8 cellular contexts compared by ENCODE assay signal in genomic region chr2:219736196-219736595, GRCh38.
DNase-seq lines count a peak whose midpoint lies in the region; ATAC-seq and TF ChIP-seq lines count a peak whose summit lies in the region.

No MANE protein-coding gene starts in this region.

- CTCF ChIA-PET in HEK293 (lab: Yijun Ruan, JAX): interaction anchor here (0.5 to 1.4 kb wide), 7 partner anchors 18 to 1819 kb away, joined by 3 to 6 read pairs (median 3); no protein-coding TSS in a partner anchor

- DNase-seq in AML-193 (lab: John Stamatoyannopoulos, UW) (peak; percentile 23 to 43), NCI-H526 treated with DMSO at 0.1 percent for 48 hours (lab: John Stamatoyannopoulos, UW) (peak; percentile 42), brain pericyte (ENCODE audit: low read depth, low spot score) (peak; percentile 21), kidney epithelial cell (ENCODE audit: low read depth) (no peak), mesenteric fat pad (ENCODE audit: low spot score) (no peak)
- DNase-seq in central memory CD4-positive, alpha-beta T cell: no peak

- H3K27ac ChIP-seq in HEK293 (ENCODE audit: extremely low read depth, low read depth, low read length): no peak overlapping the region

- no peak for ATAC-seq in HG02571 (IDR thresholded peaks at IDR 0.05; ENCODE audit: unreplicated experiment)

- H3K4me3 ChIP-seq in HEK293 (ENCODE audit: low read depth, low read length) (no peak overlapping the region), kidney epithelial cell (ENCODE audit: low read depth, low read length) (no peak overlapping the region)

- H3K36me3 ChIP-seq in HEK293 (ENCODE audit: control insufficient read depth in 2 of 2, insufficient read depth in 1 of 2, low read length in 2 of 2) (no peaks in the 10 kb centered on the region), kidney epithelial cell (ENCODE audit: control insufficient read depth, insufficient read depth, low read length) (no peaks in the 10 kb centered on the region)

- no peaks in the 10 kb centered on the region for H3K9me3 ChIP-seq in HEK293 (ENCODE audit: control insufficient read depth, insufficient read depth, low read depth, low read length)

- no peaks in the 10 kb centered on the region for H3K4me1 ChIP-seq in HEK293 (ENCODE audit: control insufficient read depth, insufficient read depth, low read length)

- TF ChIP-seq CTCF in HEK293 (tag by site-specific recombination; IDR thresholded peaks at IDR 0.05) (peak; percentile 58), kidney epithelial cell (IDR thresholded peaks at IDR 0.05; ENCODE audit: insufficient read depth, low read length, poor library complexity, severe bottlenecking) (peak; percentile 54)

- H3K27me3 ChIP-seq in kidney epithelial cell (ENCODE audit: control insufficient read depth, insufficient read depth, low read length): no peaks in the 10 kb centered on the region

- POLR2A ChIA-PET in HEK293 (lab: Yijun Ruan, JAX): no interaction called here

TF ChIP-seq in HEK293, 187 proteins besides CTCF, POLR2A, EP300 and RAD21:
- TF ChIP-seq ZFP3 (tag by site-specific recombination; IDR thresholded peaks at IDR 0.05; ENCODE audit: low read depth) (peak; percentile 46; the same call in 1 of the 2 replicates), REST (tag by site-specific recombination; IDR thresholded peaks at IDR 0.05) (no peak), ZNF654 (tag by site-specific recombination; IDR thresholded peaks at IDR 0.05; ENCODE audit: low read depth) (peak; percentile 89), IKZF3 (tag by site-specific recombination; IDR thresholded peaks at IDR 0.05) (peak; percentile 48; the same call in 1 of the 2 replicates), ZBTB1 (tag by site-specific recombination; IDR thresholded peaks at IDR 0.05) (no peak)

Comparison
In these comparisons a context has a peak if more than half of its experiments do, and no peak if none do; other contexts are left out.
1. DNase-seq: peak in AML-193 (2 of 2), NCI-H526 treated with DMSO at 0.1 percent for 48 hours (single experiment) and brain pericyte (single experiment); none in kidney epithelial cell (single experiment), central memory CD4-positive, alpha-beta T cell (single experiment) and mesenteric fat pad (single experiment).